In genomic region chrY:19824136-19824535, GRCh38 we compare ENCODE assay signal across 27 cellular contexts.
"Had no signal": no experiment of that assay in that cellular context is flagged by ENCODE, and none has a peak within 500 bp of the region (broad histone marks: within the 10 kb centered on the region; RNA-seq: fewer than 3 reads in every experiment).

No MANE protein-coding gene starts in this region.

- H3K4me3 ChIP-seq: coronary artery, esophagus squamous epithelium, neural progenitor cell, smooth muscle cell, suprapubic skin, transverse colon, upper lobe of right lung, uterus had no signal

- H3K27ac Mint-ChIP-seq: effector memory CD8-positive, alpha-beta T cell; naive thymus-derived CD4-positive, alpha-beta T cell; nephron; neural progenitor cell; progenitor cell of endocrine pancreas; stimulated activated naive CD8-positive, alpha-beta T cell treated with anti-CD3 and anti-CD28 coated beads, Interleukin-15, amount 100 ng/mL, for 72 hours had no signal

- H3K27me3 Mint-ChIP-seq: progenitor cell of endocrine pancreas; stimulated activated naive CD8-positive, alpha-beta T cell treated with anti-CD3 and anti-CD28 coated beads, Interleukin-15, amount 100 ng/mL, for 72 hours had no signal

- ATAC-seq: effector memory CD8-positive, alpha-beta T cell; left lobe of liver; naive thymus-derived CD4-positive, alpha-beta T cell; sciatic nerve; stimulated activated naive CD8-positive, alpha-beta T cell treated with anti-CD3 and anti-CD28 coated beads, Interleukin-15, amount 100 ng/mL, for 72 hours; upper lobe of right lung had no signal

- H3K9me3 Mint-ChIP-seq: effector memory CD8-positive, alpha-beta T cell; naive thymus-derived CD4-positive, alpha-beta T cell; nephron; neural progenitor cell; stimulated activated naive CD8-positive, alpha-beta T cell treated with anti-CD3 and anti-CD28 coated beads, Interleukin-15, amount 100 ng/mL, for 72 hours had no signal

- DNase-seq: effector memory CD8-positive, alpha-beta T cell; erythroblast; esophagus squamous epithelium; foreskin melanocyte; hypothalamus; kidney; mesenchymal stem cell; midbrain; naive thymus-derived CD4-positive, alpha-beta T cell; stimulated activated CD4-positive, alpha-beta T cell treated with anti-CD3 and anti-CD28 coated beads, Interleukin-12 subunit alpha, Interleukin-12 subunit beta, amount 100 ng/mL, for 4 hours; stimulated activated CD4-positive, alpha-beta T cell treated with anti-CD3 and anti-CD28 coated beads, Interleukin-1b, Interleukin-23, amount 100 ng/mL, for 48 hours; stimulated activated CD4-positive, alpha-beta T cell treated with anti-CD3 and anti-CD28 coated beads, Interleukin-4, amount 100 ng/mL, for 1 hour; stimulated activated CD8-positive, alpha-beta memory T cell treated with anti-CD3 and anti-CD28 coated beads, Interleukin-4, amount 100 ng/mL, for 48 hours; stimulated activated naive CD4-positive, alpha-beta T cell; stimulated activated naive CD8-positive, alpha-beta T cell treated with anti-CD3 and anti-CD28 coated beads, Interleukin-15, amount 100 ng/mL, for 72 hours; transverse colon; upper lobe of right lung; uterus had no signal

- FAIRE-seq: endometrium, kidney had no signal

- H3K36me3 Mint-ChIP-seq: naive thymus-derived CD4-positive, alpha-beta T cell; neural progenitor cell had no signal

- H3K4me1 Mint-ChIP-seq: nephron; neural progenitor cell; stimulated activated naive CD8-positive, alpha-beta T cell treated with anti-CD3 and anti-CD28 coated beads, Interleukin-15, amount 100 ng/mL, for 72 hours had no signal

- H3K4me3 Mint-ChIP-seq: effector memory CD8-positive, alpha-beta T cell; naive thymus-derived CD4-positive, alpha-beta T cell; nephron; neural progenitor cell; stimulated activated naive CD8-positive, alpha-beta T cell treated with anti-CD3 and anti-CD28 coated beads, Interleukin-15, amount 100 ng/mL, for 72 hours had no signal
